ENCODE assay signal across 18 cellular contexts in the genomic region with DNA sequence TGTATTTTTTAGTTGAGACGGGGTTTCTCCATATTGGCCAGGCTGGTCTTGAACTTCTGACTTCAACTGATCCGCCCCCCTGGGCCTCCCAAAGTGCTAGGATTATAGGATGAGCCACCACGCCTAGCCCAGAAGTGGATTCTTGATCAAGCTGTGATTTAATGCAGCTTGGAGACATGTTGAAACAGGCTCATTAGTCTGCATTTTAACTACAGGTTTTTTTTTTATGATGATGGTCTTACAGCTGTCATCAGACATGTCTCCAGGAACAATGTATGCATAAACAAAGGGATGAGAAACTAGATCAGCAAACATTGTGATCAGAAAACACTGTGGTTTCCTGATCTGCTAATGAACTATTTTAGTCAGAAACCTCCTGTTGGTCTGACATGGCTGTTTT.
DNase-seq lines count a peak whose midpoint lies in the region; ATAC-seq and TF ChIP-seq lines count a peak whose summit lies in the region.
"Had no signal": no experiment of that assay in that cellular context is flagged by ENCODE, and none has a peak within 500 bp of the region (broad histone marks: within the 10 kb centered on the region; RNA-seq: fewer than 3 reads in every experiment).

No MANE protein-coding gene starts in this region.

- no peak overlapping the region for H2AFZ ChIP-seq in DND-41 (ENCODE audit: low read depth, low read length)

- no peaks in the 10 kb centered on the region for H4K20me1 ChIP-seq in DND-41 (ENCODE audit: insufficient read depth, low read length)

- DNase-seq in DND-41 (no peak), RWPE1 (ENCODE audit: low spot score) (peak; percentile 64), GDM1 (lab: John Stamatoyannopoulos, UW) (no peak), NCI-H2107 treated with DMSO at 0.1 percent for 48 hours (lab: John Stamatoyannopoulos, UW; ENCODE audit: unreplicated experiment) (no peak), iPS-NIHi11 (ENCODE audit: low spot score) (no peak)
- DNase-seq: activated naive CD4-positive, alpha-beta T cell; brain microvascular endothelial cell; mesendoderm; NCI-H1436 treated with DMSO at 0.1 percent for 48 hours; right lobe of liver; stimulated activated CD4-positive, alpha-beta T cell treated with anti-CD3 and anti-CD28 coated beads, Interleukin-4, amount 100 ng/mL, for 4 hours; uterus had no signal

- no peaks in the 10 kb centered on the region for H3K36me3 ChIP-seq in DND-41 (ENCODE audit: insufficient read depth, low read length)
- H3K36me3 ChIP-seq: brain microvascular endothelial cell, gastroesophageal sphincter, neutrophil, right lobe of liver, uterus had no signal

- H3K4me2 ChIP-seq in DND-41 (ENCODE audit: insufficient read depth, low read length) = no peak overlapping the region

- H3K79me2 ChIP-seq in DND-41 (ENCODE audit: insufficient read depth, low read length) = no peaks in the 10 kb centered on the region

- POLR2A ChIA-PET in RWPE1 (lab: Yijun Ruan, JAX; ENCODE audit: low non-redundant PET) = no interaction called here

- H3K9ac ChIP-seq in DND-41 (ENCODE audit: low read depth, low read length) = no peak overlapping the region

- H3K4me1 ChIP-seq in DND-41 (ENCODE audit: insufficient read depth, low read length) = peaks cover 9% of the 10 kb centered on the region; the same call in 1 of the 2 replicates
- H3K4me1 ChIP-seq: right lobe of liver, uterus had no signal

- H3K9me3 ChIP-seq in DND-41 (ENCODE audit: insufficient read depth, low read length, severe bottlenecking) = no peaks in the 10 kb centered on the region
- H3K9me3 ChIP-seq: gastroesophageal sphincter, neutrophil, right lobe of liver, uterus had no signal

- no peak overlapping the region for H3K27ac ChIP-seq in DND-41 (ENCODE audit: low read length)
- H3K27ac ChIP-seq in RWPE1 = peak overlapping the region; percentile 31; the same call in 1 of the 2 replicates
- H3K27ac ChIP-seq: brain microvascular endothelial cell, gastroesophageal sphincter, neutrophil, right lobe of liver, uterus had no signal

- ATAC-seq in DND-41 (ENCODE audit: insufficient read depth, low read depth) = peak; percentile 24; the same call in 1 of the 3 replicates
- ATAC-seq in GM19035 (IDR thresholded peaks at IDR 0.05; ENCODE audit: unreplicated experiment) = peak; percentile 67
- ATAC-seq in HG03103 (IDR thresholded peaks at IDR 0.05; ENCODE audit: low read depth, unreplicated experiment) = peak; percentile 80
- ATAC-seq in HG02571 (IDR thresholded peaks at IDR 0.05; ENCODE audit: unreplicated experiment) = no peak
- ATAC-seq: gastroesophageal sphincter; right lobe of liver; stimulated activated effector memory CD8-positive, alpha-beta T cell treated with anti-CD3 and anti-CD28 coated beads, Interleukin-12 subunit alpha, Interleukin-12 subunit beta, amount 100 ng/mL, for 72 hours had no signal

- H3K4me3 ChIP-seq in DND-41 (ENCODE audit: low read depth in 1 of 2, low read length in 2 of 2) = no peak overlapping the region
- H3K4me3 ChIP-seq: gastroesophageal sphincter, right lobe of liver, uterus had no signal

- no peaks in the 10 kb centered on the region for H3K27me3 ChIP-seq in DND-41 (ENCODE audit: insufficient read depth, low read length, poor library complexity)
- H3K27me3 ChIP-seq: brain microvascular endothelial cell, gastroesophageal sphincter, neutrophil, right lobe of liver, uterus had no signal

- CTCF ChIA-PET in RWPE1 (lab: Yijun Ruan, JAX) = interaction anchor here (0.6 to 1.0 kb wide), 2 partner anchors 10 to 392 kb away, joined by 3 to 4 read pairs; no protein-coding TSS in a partner anchor

- TF ChIP-seq CTCF in DND-41 (IDR thresholded peaks at IDR 0.05; ENCODE audit: borderline replicate concordance, extremely low read depth, low read length, poor library complexity, severe bottlenecking) (no peak), RWPE1 (conservative IDR thresholded peaks at IDR 0.05; ENCODE audit: low read depth) (no peak)
